24 cellular contexts compared by ENCODE assay signal in genomic region chr10:129521161-129522025, GRCh38.
"Had no signal": no experiment of that assay in that cellular context is flagged by ENCODE, and none has a peak within 500 bp of the region (broad histone marks: within the 10 kb centered on the region; RNA-seq: fewer than 3 reads in every experiment).

No MANE protein-coding gene starts in this region.

- H3K27me3 Mint-ChIP-seq: activated naive CD4-positive, alpha-beta T cell treated with anti-CD3 and anti-CD28 coated beads, Interleukin-2, amount 50 U/mL, for 24 hours; activated naive CD8-positive, alpha-beta T cell treated with anti-CD3 and anti-CD28 coated beads, Interleukin-2, amount 50 U/mL, for 24 hours; activated T-cell treated with anti-CD3 and anti-CD28 coated beads, Interleukin-2, amount 50 U/mL, for 24 hours had no signal

- ATAC-seq: activated naive CD8-positive, alpha-beta T cell treated with anti-CD3 and anti-CD28 coated beads, Interleukin-2, amount 50 U/mL, for 24 hours; foreskin keratinocyte; left lobe of liver; lower lobe of right lung; stimulated activated naive CD8-positive, alpha-beta T cell treated with anti-CD3 and anti-CD28 coated beads, Interleukin-15, Interleukin-2, amounts not matched to agents 100 U/mL and 50 U/mL, for 24 hours had no signal

- H3K27me3 ChIP-seq: esophagus muscularis mucosa, foreskin keratinocyte, heart left ventricle, right atrium auricular region, uterus had no signal

- H3K4me3 Mint-ChIP-seq: activated naive CD4-positive, alpha-beta T cell treated with anti-CD3 and anti-CD28 coated beads, Interleukin-2, amount 50 U/mL, for 24 hours; activated naive CD8-positive, alpha-beta T cell treated with anti-CD3 and anti-CD28 coated beads, Interleukin-2, amount 50 U/mL, for 24 hours; activated T-cell treated with anti-CD3 and anti-CD28 coated beads, Interleukin-2, amount 50 U/mL, for 24 hours had no signal

- H3K9me3 ChIP-seq: esophagus muscularis mucosa, heart left ventricle, lower lobe of right lung, right atrium auricular region, thoracic aorta, uterus had no signal

- DNase-seq: activated CD4-positive, alpha-beta T cell treated with anti-CD3 and anti-CD28 coated beads for 48 hours; activated CD4-positive, alpha-beta T cell treated with anti-CD3 and anti-CD28 coated beads, Interleukin-2, amount 50 U/mL, for 48 hours; activated CD8-positive, alpha-beta memory T cell treated with anti-CD3 and anti-CD28 coated beads for 24 hours; activated CD8-positive, alpha-beta memory T cell treated with anti-CD3 and anti-CD28 coated beads, Interleukin-2, amount 50 U/mL, for 4 hours; activated gamma-delta T cell; activated naive CD8-positive, alpha-beta T cell treated with anti-CD3 and anti-CD28 coated beads, Interleukin-2, amount 50 U/mL, for 24 hours; activated T-cell treated with anti-CD3 and anti-CD28 coated beads, Interleukin-2, amount 50 U/mL, for 24 hours; amygdala; central memory CD4-positive, alpha-beta T cell; foreskin keratinocyte; heart left ventricle; kidney glomerular epithelial cell; lower lobe of right lung; nucleus accumbens; stimulated activated CD4-positive, alpha-beta T cell treated with anti-CD3 and anti-CD28 coated beads, Interleukin-1b, Interleukin-23, amount 100 ng/mL, for 48 hours; stimulated activated naive CD8-positive, alpha-beta T cell treated with anti-CD3 and anti-CD28 coated beads, Interleukin-15, Interleukin-2, amounts not matched to agents 100 U/mL and 50 U/mL, for 24 hours; trophoblast cell; uterus had no signal

- H3K4me1 Mint-ChIP-seq: activated naive CD8-positive, alpha-beta T cell treated with anti-CD3 and anti-CD28 coated beads, Interleukin-2, amount 50 U/mL, for 24 hours had no signal

- H3K27ac Mint-ChIP-seq: activated naive CD4-positive, alpha-beta T cell treated with anti-CD3 and anti-CD28 coated beads, Interleukin-2, amount 50 U/mL, for 24 hours; activated naive CD8-positive, alpha-beta T cell treated with anti-CD3 and anti-CD28 coated beads, Interleukin-2, amount 50 U/mL, for 24 hours; activated T-cell treated with anti-CD3 and anti-CD28 coated beads, Interleukin-2, amount 50 U/mL, for 24 hours had no signal

- H3K27ac ChIP-seq: esophagus muscularis mucosa, foreskin keratinocyte, heart left ventricle, lower lobe of right lung, right atrium auricular region, thoracic aorta, uterus had no signal

- H3K4me2 ChIP-seq: smooth muscle cell had no signal

- H3K9me3 Mint-ChIP-seq: activated naive CD4-positive, alpha-beta T cell treated with anti-CD3 and anti-CD28 coated beads, Interleukin-2, amount 50 U/mL, for 24 hours; activated naive CD8-positive, alpha-beta T cell treated with anti-CD3 and anti-CD28 coated beads, Interleukin-2, amount 50 U/mL, for 24 hours; activated T-cell treated with anti-CD3 and anti-CD28 coated beads, Interleukin-2, amount 50 U/mL, for 24 hours had no signal

- H3K4me3 ChIP-seq: esophagus muscularis mucosa, heart left ventricle, lower lobe of right lung, right atrium auricular region, smooth muscle cell, thoracic aorta, uterus had no signal

- H3K36me3 ChIP-seq: esophagus muscularis mucosa, heart left ventricle, lower lobe of right lung, right atrium auricular region, thoracic aorta, uterus had no signal
